In genomic region chr12:88946377-88946997, GRCh38 we compare ENCODE assay signal across 9 cellular contexts.
DNase-seq lines count a peak whose midpoint lies in the region; ATAC-seq and TF ChIP-seq lines count a peak whose summit lies in the region.
"Had no signal": no experiment of that assay in that cellular context is flagged by ENCODE, and none has a peak within 500 bp of the region (broad histone marks: within the 10 kb centered on the region; RNA-seq: fewer than 3 reads in every experiment).

No MANE protein-coding gene starts in this region.

- no peak for TF ChIP-seq CTCF in A673 (conservative IDR thresholded peaks at IDR 0.05; ENCODE audit: low read depth, low read length)
- peak in 1 of 4 experiments; percentile 4 for TF ChIP-seq CTCF in gastroesophageal sphincter (IDR thresholded peaks at IDR 0.05)

- no peaks in the 10 kb centered on the region for H3K27me3 ChIP-seq in A673 (replicated peaks; ENCODE audit: insufficient read depth, low read depth, low read length, poor library complexity)
- no peaks in the 10 kb centered on the region for H3K27me3 ChIP-seq in gastroesophageal sphincter
- H3K27me3 ChIP-seq: tibial nerve had no signal

- H3K36me3 ChIP-seq in A673 (ENCODE audit: insufficient read depth, low read length, poor library complexity, severe bottlenecking) (no peaks in the 10 kb centered on the region), gastroesophageal sphincter (no peaks in the 10 kb centered on the region)
- H3K36me3 ChIP-seq: tibial nerve had no signal

- peak; percentile 42 for DNase-seq in A673 (ENCODE audit: low spot score)
- DNase-seq in NCI-H2227 treated with DMSO at 0.1 percent for 48 hours (lab: John Stamatoyannopoulos, UW): peak; percentile 49
- no peak for DNase-seq in activated effector memory CD4-positive, alpha-beta T cell treated with anti-CD3 and anti-CD28 coated beads, Interleukin-2, amount 50 U/mL, for 16 hours
- DNase-seq in NCI-H1092 treated with DMSO at 0.1 percent for 48 hours (lab: John Stamatoyannopoulos, UW): no peak
- DNase-seq in activated CD8-positive, alpha-beta memory T cell treated with anti-CD3 and anti-CD28 coated beads, Interleukin-2, amount 50 U/mL, for 4 hours: no peak
- no peak for DNase-seq in HK-2 (ENCODE audit: unreplicated experiment)

- peak; percentile 55 for ATAC-seq in GM21367 (IDR thresholded peaks at IDR 0.05; ENCODE audit: unreplicated experiment)
- ATAC-seq in gastroesophageal sphincter: peak; percentile 51

- H3K27ac ChIP-seq in A673 (ENCODE audit: low read depth, low read length, poor library complexity, severe bottlenecking) (no peak overlapping the region), gastroesophageal sphincter (peak overlapping the region in 3 of 4 donors; percentile 21 to 45 (median 38))

- TF ChIP-seq POLR2A in gastroesophageal sphincter (IDR thresholded peaks at IDR 0.05): no peak

- BruUV-seq in A673 (replicated peaks; lab: Mats Ljungman, UMichigan): no TSS peak

- no peaks in the 10 kb centered on the region for H3K9me3 ChIP-seq in A673 (ENCODE audit: low read depth, low read length, poor library complexity, severe bottlenecking)
- H3K9me3 ChIP-seq in gastroesophageal sphincter: no peaks in the 10 kb centered on the region
- H3K9me3 ChIP-seq: tibial nerve had no signal

- TF ChIP-seq EP300 in gastroesophageal sphincter (IDR thresholded peaks at IDR 0.05): no peak

- POLR2A ChIA-PET in A673 (lab: Charles Lee; ENCODE audit: low non-redundant PET): no interaction called here

- WGBS in gastroesophageal sphincter (ENCODE audit: low coverage in 1 of 2), 2 donors: 14 to 30% methylated on average over 5 of the region's 5 CpGs

- H3K4me1 ChIP-seq in A673 (ENCODE audit: insufficient read depth, low read length, poor library complexity, severe bottlenecking) (no peaks in the 10 kb centered on the region), gastroesophageal sphincter (peaks cover 0 to 11% (median 0%) of the 10 kb centered on the region in 3 donors)

- intact Hi-C loops in A673 (cut with micrococcal nuclease; ENCODE audit: unreplicated experiment): no loop called here

- CTCF ChIA-PET in A673 (lab: Charles Lee): no interaction called here

- H3K4me3 ChIP-seq in A673 (ENCODE audit: low read depth, low read length, poor library complexity, severe bottlenecking) (no peak overlapping the region), gastroesophageal sphincter (no peak overlapping the region)
- H3K4me3 ChIP-seq: tibial nerve had no signal

Comparison
In these comparisons a context has a peak if more than half of its experiments do, and no peak if none do; other contexts are left out.
1. DNase-seq: peak in A673 (single experiment) and NCI-H2227 treated with DMSO at 0.1 percent for 48 hours (single experiment); none in activated effector memory CD4-positive, alpha-beta T cell treated with anti-CD3 and anti-CD28 coated beads, Interleukin-2, amount 50 U/mL, for 16 hours (single experiment), NCI-H1092 treated with DMSO at 0.1 percent for 48 hours (single experiment), activated CD8-positive, alpha-beta memory T cell treated with anti-CD3 and anti-CD28 coated beads, Interleukin-2, amount 50 U/mL, for 4 hours (single experiment) and HK-2 (single experiment).